Comparison of ENCODE assay signal across 20 cellular contexts in the genomic region with DNA sequence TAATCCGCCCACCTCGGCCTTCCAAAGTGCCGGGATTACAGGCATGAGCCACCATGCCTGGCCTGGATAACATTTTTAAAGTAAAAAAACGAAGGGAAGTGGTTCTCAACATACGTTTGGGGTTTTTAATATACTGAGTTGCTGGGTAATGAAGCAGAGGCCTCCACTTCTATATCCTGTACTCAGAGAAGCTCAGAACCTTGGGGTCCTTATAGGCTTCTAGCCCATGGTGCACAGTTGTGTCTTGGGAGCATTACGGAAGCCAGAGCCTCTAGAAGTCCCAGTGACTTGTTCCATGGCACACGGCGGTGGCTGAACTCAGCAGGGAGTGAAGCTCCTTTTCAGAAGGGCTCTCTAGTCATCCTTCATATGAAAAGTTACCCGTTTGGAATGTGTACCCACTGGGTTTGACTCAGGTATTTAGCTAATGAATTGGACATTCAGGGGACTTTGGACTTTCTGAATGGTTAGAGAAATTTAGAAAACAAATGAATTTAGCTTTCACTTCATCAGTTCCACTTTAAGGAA.
A peak's percentile ranks its signal among the peaks of the same experiment; 100 is the strongest.
DNase-seq lines count a peak whose midpoint lies in the region; ATAC-seq and TF ChIP-seq lines count a peak whose summit lies in the region.
"Had no signal": no experiment of that assay in that cellular context is flagged by ENCODE, and none has a peak within 500 bp of the region (broad histone marks: within the 10 kb centered on the region; RNA-seq: fewer than 3 reads in every experiment).

No MANE protein-coding gene starts in this region.

- H3K27ac Mint-ChIP-seq in Caco-2 (ENCODE audit: unreplicated experiment) = peak overlapping the region; percentile 84
- 0 out of 2 replicates have a peak overlapping the region, but pooled peaks have one; percentile 46 for H3K27ac Mint-ChIP-seq in WTC11
- no peak overlapping the region for H3K27ac Mint-ChIP-seq in activated CD8-positive, alpha-beta memory T cell treated with anti-CD3 and anti-CD28 coated beads, Interleukin-2, amount 10 ng/mL, durations not matched to agents 7 days and 5 days
- H3K27ac Mint-ChIP-seq: activated naive CD4-positive, alpha-beta T cell treated with anti-CD3 and anti-CD28 coated beads, Interleukin-2, amount 50 U/mL, for 24 hours had no signal

- no peak for DNase-seq in Caco-2
- no peak for DNase-seq in WTC11 (ENCODE audit: low spot score)
- DNase-seq in left lung = no peak
- no peak for DNase-seq in spleen
- no peak for DNase-seq in SJCRH30
- no peak for DNase-seq in activated CD8-positive, alpha-beta memory T cell treated with anti-CD3 and anti-CD28 coated beads, Interleukin-2, amount 10 ng/mL, durations not matched to agents 7 days and 5 days
- no peak for DNase-seq in NCI-H1105 treated with DMSO at 0.1 percent for 48 hours (lab: John Stamatoyannopoulos, UW)
- DNase-seq: activated CD4-positive, alpha-beta T cell treated with anti-CD3 and anti-CD28 coated beads for 1 hour; activated CD8-positive, alpha-beta memory T cell treated with anti-CD3 and anti-CD28 coated beads for 24 hours; foreskin keratinocyte; NCI-H1417 treated with DMSO at 0.1 percent for 48 hours; NCI-H748 treated with DMSO at 0.1 percent for 48 hours; OCI-M1; stimulated activated naive CD4-positive, alpha-beta T cell; T1000 had no signal

- H3K27me3 ChIP-seq in Caco-2 (replicated peaks; ENCODE audit: control insufficient read depth, insufficient read depth, low read length) = no peaks in the 10 kb centered on the region
- H3K27me3 ChIP-seq in left lung = no peaks in the 10 kb centered on the region
- H3K27me3 ChIP-seq in spleen (replicated peaks in 1 of 7) = no peaks in the 10 kb centered on the region
- H3K27me3 ChIP-seq in SJCRH30 = no peaks in the 10 kb centered on the region
- H3K27me3 ChIP-seq: foreskin keratinocyte had no signal

- ATAC-seq in WTC11 (no peak), left lung (no peak), HG03045 (IDR thresholded peaks at IDR 0.05; ENCODE audit: unreplicated experiment) (no peak)
- no peak for ATAC-seq in activated CD8-positive, alpha-beta memory T cell treated with anti-CD3 and anti-CD28 coated beads, Interleukin-2, amount 10 ng/mL, durations not matched to agents 7 days and 5 days
- ATAC-seq: foreskin keratinocyte had no signal

- H3K27ac ChIP-seq in left lung (peak overlapping the region; percentile 35 to 57), spleen (peak overlapping the region in 6 of 8 donors; percentile 5 to 80 (median 70)), SJCRH30 (no peak overlapping the region)
- H3K27ac ChIP-seq: coronary artery, epithelial cell of prostate, foreskin keratinocyte had no signal

- peaks cover 80% of the 10 kb centered on the region for H3K36me3 Mint-ChIP-seq in Caco-2 (ENCODE audit: insufficient read depth, unreplicated experiment)
- peaks cover 67% of the 10 kb centered on the region for H3K36me3 Mint-ChIP-seq in WTC11
- peaks cover 51% of the 10 kb centered on the region for H3K36me3 Mint-ChIP-seq in activated CD8-positive, alpha-beta memory T cell treated with anti-CD3 and anti-CD28 coated beads, Interleukin-2, amount 10 ng/mL, durations not matched to agents 7 days and 5 days

- TF ChIP-seq CTCF in Caco-2 (IDR thresholded peaks at IDR 0.05; ENCODE audit: insufficient read depth in 1 of 2, low read depth in 1 of 2, low read length in 1 of 2, severe bottlenecking in 1 of 2, unreplicated experiment in 1 of 2) (no peak), WTC11 (IDR thresholded peaks at IDR 0.05) (no peak), left lung (IDR thresholded peaks at IDR 0.05) (no peak), spleen (IDR thresholded peaks at IDR 0.05 in 8 of 11, conservative IDR thresholded peaks at IDR 0.05 in 3 of 11) (no peak)

- CTCF ChIA-PET in Caco-2 (lab: Charles Lee) (interaction anchor here (0.6 to 2.0 kb wide), 14 partner anchors 21 to 850 kb away, joined by 3 to 20 read pairs (median 4); a partner anchor contains a TSS), WTC11 (lab: Charles Lee) (interaction anchor here (1.1 to 1.7 kb wide), 3 partner anchors 62 to 152 kb away, joined by 3 to 5 read pairs (median 3); no protein-coding TSS in a partner anchor)
- CTCF ChIA-PET in activated CD8-positive, alpha-beta memory T cell treated with anti-CD3 and anti-CD28 coated beads, Interleukin-2, amount 10 ng/mL, durations not matched to agents 7 days and 5 days (lab: Charles Lee) = interaction anchor here (1.8 to 2.5 kb wide), 2 partner anchors 40 to 152 kb away, joined by 6 to 8 read pairs; no protein-coding TSS in a partner anchor

- H3K4me3 ChIP-seq in Caco-2 (ENCODE audit: low read depth, low read length) (no peak overlapping the region), left lung (no peak overlapping the region), spleen (no peak overlapping the region), SJCRH30 (no peak overlapping the region)
- H3K4me3 ChIP-seq: coronary artery had no signal

- intact Hi-C loops in Caco-2 (cut with micrococcal nuclease; ENCODE audit: unreplicated experiment) (loop anchor here (1.0 to 5.0 kb wide), 4 partner anchors 45 to 121 kb away; a partner anchor contains a TSS), left lung (cut with DNase I) (loop anchor here in 1 of 2 donors (10.0 kb wide), 2 partner anchors 63 to 113 kb away; a partner anchor contains a TSS), spleen (cut with DNase I; ENCODE audit: low total_unique reads) (no loop called here)

- no peak for TF ChIP-seq POLR2A in spleen (IDR thresholded peaks at IDR 0.05)

- peaks cover 8% of the 10 kb centered on the region for H3K4me1 Mint-ChIP-seq in Caco-2 (ENCODE audit: low read depth, unreplicated experiment)
- peaks cover 5% of the 10 kb centered on the region; the same call in 1 of the 2 replicates for H3K4me1 Mint-ChIP-seq in WTC11
- peaks cover 1% of the 10 kb centered on the region for H3K4me1 Mint-ChIP-seq in activated CD8-positive, alpha-beta memory T cell treated with anti-CD3 and anti-CD28 coated beads, Interleukin-2, amount 10 ng/mL, durations not matched to agents 7 days and 5 days
- H3K4me1 Mint-ChIP-seq: activated naive CD4-positive, alpha-beta T cell treated with anti-CD3 and anti-CD28 coated beads, Interleukin-2, amount 50 U/mL, for 24 hours had no signal

- POLR2A ChIA-PET in Caco-2 (lab: Charles Lee) (interaction anchor here (1.5 to 1.7 kb wide), 2 partner anchors 67 to 119 kb away, joined by 7 read pairs; a partner anchor contains a TSS), WTC11 (lab: Charles Lee) (interaction anchor here (0.6 kb wide), 1 partner anchor 204 kb away, joined by 6 read pairs; no protein-coding TSS in a partner anchor)

- WGBS in spleen, 5 donors = 83 to 92% (median 88%) methylated on average over 9 of the region's 9 CpGs

- H3K9me3 Mint-ChIP-seq in Caco-2 (ENCODE audit: unreplicated experiment) (no peaks in the 10 kb centered on the region), WTC11 (no peaks in the 10 kb centered on the region)
- no peaks in the 10 kb centered on the region for H3K9me3 Mint-ChIP-seq in activated CD8-positive, alpha-beta memory T cell treated with anti-CD3 and anti-CD28 coated beads, Interleukin-2, amount 10 ng/mL, durations not matched to agents 7 days and 5 days (ENCODE audit: low read depth)
- H3K9me3 Mint-ChIP-seq: activated naive CD4-positive, alpha-beta T cell treated with anti-CD3 and anti-CD28 coated beads, Interleukin-2, amount 50 U/mL, for 24 hours; neural crest cell had no signal

- H3K36me3 ChIP-seq in Caco-2 (ENCODE audit: control insufficient read depth, insufficient read depth, low read length) (peaks cover 7% of the 10 kb centered on the region), left lung (peaks cover 3 to 100% of the 10 kb centered on the region in 2 donors), spleen (peaks cover 10 to 100% (median 94%) of the 10 kb centered on the region in 6 donors), SJCRH30 (peaks cover 47% of the 10 kb centered on the region)

- H3K4me3 Mint-ChIP-seq in Caco-2 (ENCODE audit: unreplicated experiment) (no peak overlapping the region), WTC11 (no peak overlapping the region)
- H3K4me3 Mint-ChIP-seq in activated CD8-positive, alpha-beta memory T cell treated with anti-CD3 and anti-CD28 coated beads, Interleukin-2, amount 10 ng/mL, durations not matched to agents 7 days and 5 days = no peak overlapping the region
- H3K4me3 Mint-ChIP-seq: activated naive CD4-positive, alpha-beta T cell treated with anti-CD3 and anti-CD28 coated beads, Interleukin-2, amount 50 U/mL, for 24 hours had no signal

- no TSS peak for BruUV-seq in Caco-2 (replicated peaks; lab: Mats Ljungman, UMichigan)

- H3K27me3 Mint-ChIP-seq in Caco-2 (ENCODE audit: insufficient read depth, unreplicated experiment) = no peaks in the 10 kb centered on the region
- H3K27me3 Mint-ChIP-seq in WTC11 (ENCODE audit: low read depth) = no peaks in the 10 kb centered on the region
- no peaks in the 10 kb centered on the region for H3K27me3 Mint-ChIP-seq in activated CD8-positive, alpha-beta memory T cell treated with anti-CD3 and anti-CD28 coated beads, Interleukin-2, amount 10 ng/mL, durations not matched to agents 7 days and 5 days
- H3K27me3 Mint-ChIP-seq: activated naive CD4-positive, alpha-beta T cell treated with anti-CD3 and anti-CD28 coated beads, Interleukin-2, amount 50 U/mL, for 24 hours had no signal

- H3K9me3 ChIP-seq in Caco-2 (no peaks in the 10 kb centered on the region), left lung (no peaks in the 10 kb centered on the region), spleen (no peaks in the 10 kb centered on the region), SJCRH30 (replicated peaks) (no peaks in the 10 kb centered on the region)

- H3K4me1 ChIP-seq in Caco-2 (peaks cover 13% of the 10 kb centered on the region), left lung (peaks cover 0 to 46% of the 10 kb centered on the region in 2 donors), spleen (peaks cover 17 to 83% (median 65%) of the 10 kb centered on the region in 6 donors), SJCRH30 (no peaks in the 10 kb centered on the region)
- H3K4me1 ChIP-seq: foreskin keratinocyte had no signal

TF ChIP-seq in WTC11, 78 proteins besides CTCF, POLR2A, EP300 and RAD21:
- no peak for TF ChIP-seq NR1H2 (CRISPR knock-in tag; IDR thresholded peaks at IDR 0.05)
